ENCODE assay signal across 8 cellular contexts in the genomic region with DNA sequence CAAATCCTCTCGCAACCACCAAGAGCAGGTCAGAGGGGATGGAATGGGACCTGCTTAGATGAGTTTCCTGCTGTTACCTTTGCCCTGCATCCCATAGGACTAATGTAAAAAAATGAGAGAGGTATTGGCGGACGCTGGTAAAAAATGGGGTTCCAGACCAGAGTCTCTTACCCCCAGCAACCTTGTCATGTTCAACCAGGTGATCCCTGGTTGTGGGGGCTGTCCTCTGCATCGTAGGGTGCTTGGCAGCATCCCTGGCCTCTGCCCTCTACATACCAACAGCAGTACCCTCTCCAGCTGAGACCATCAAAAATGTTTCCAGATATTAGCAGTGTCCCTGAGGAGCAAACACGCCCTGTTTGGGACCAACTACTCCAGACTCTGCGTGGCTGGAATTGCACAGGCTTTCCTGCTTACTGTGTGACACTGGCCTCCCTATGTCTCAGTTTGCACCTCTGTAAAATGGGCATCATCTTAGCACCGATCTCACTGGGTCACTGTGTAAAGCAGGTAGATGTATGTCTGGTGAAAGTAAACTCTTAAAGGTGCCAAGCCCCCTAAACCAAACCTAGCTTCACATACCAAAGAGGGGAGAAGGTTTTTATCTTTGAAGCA. TPM values are rescaled to one million over a fixed set of nuclear protein-coding genes. Genes with fewer than 3 reads are reported as not detected.
DNase-seq lines count a peak whose midpoint lies in the region; ATAC-seq and TF ChIP-seq lines count a peak whose summit lies in the region.

No MANE protein-coding gene starts in this region.

- peaks cover 35% of the 10 kb centered on the region for H3K4me1 Mint-ChIP-seq in activated naive CD8-positive, alpha-beta T cell treated with anti-CD3 and anti-CD28 coated beads, Interleukin-2, amount 10 ng/mL, durations not matched to agents 7 days and 5 days

- H3K9me3 ChIP-seq in left ventricle myocardium inferior (replicated peaks) (peaks cover 6% of the 10 kb centered on the region), mononuclear cell (ENCODE audit: low read depth, low read length) (no peaks in the 10 kb centered on the region), uterus (no peaks in the 10 kb centered on the region)

- peaks cover 6% of the 10 kb centered on the region for H3K36me3 ChIP-seq in left ventricle myocardium inferior
- H3K36me3 ChIP-seq in uterus = no peaks in the 10 kb centered on the region

- H3K4me3 Mint-ChIP-seq in activated naive CD8-positive, alpha-beta T cell treated with anti-CD3 and anti-CD28 coated beads, Interleukin-2, amount 10 ng/mL, durations not matched to agents 7 days and 5 days = peak overlapping the region; percentile 100

- H3K27me3 Mint-ChIP-seq in activated naive CD8-positive, alpha-beta T cell treated with anti-CD3 and anti-CD28 coated beads, Interleukin-2, amount 10 ng/mL, durations not matched to agents 7 days and 5 days = no peaks in the 10 kb centered on the region

- peaks cover 38% of the 10 kb centered on the region for H3K4me1 ChIP-seq in left ventricle myocardium inferior
- peaks cover 52% of the 10 kb centered on the region for H3K4me1 ChIP-seq in mononuclear cell (ENCODE audit: insufficient read depth, low read length)
- H3K4me1 ChIP-seq in uterus = peaks cover 8 to 10% of the 10 kb centered on the region in 2 donors

- POLR2A ChIA-PET in activated naive CD8-positive, alpha-beta T cell treated with anti-CD3 and anti-CD28 coated beads, Interleukin-2, amount 10 ng/mL, durations not matched to agents 7 days and 5 days (lab: Charles Lee) = interaction anchor here (0.7 to 4.8 kb wide), 7 partner anchors 11 to 1251 kb away, joined by 3 to 61 read pairs (median 5); no protein-coding TSS in a partner anchor

- intact Hi-C loops in left ventricle myocardium inferior (cut with micrococcal nuclease) = no loop called here
- intact Hi-C loops in left ventricle myocardium superior (cut with micrococcal nuclease) = no loop called here
- intact Hi-C loops in uterus (cut with DNase I; ENCODE audit: low total_unique reads) = loop anchor here (5.0 kb wide), 1 partner anchor 268 kb away; no protein-coding TSS in a partner anchor

- peak overlapping the region; percentile 72 for H3K4me3 ChIP-seq in left ventricle myocardium inferior
- H3K4me3 ChIP-seq in mononuclear cell (ENCODE audit: low read length) = peak overlapping the region; percentile 98
- peak overlapping the region in 1 of 2 donors; percentile 65 for H3K4me3 ChIP-seq in uterus

- peaks cover 53% of the 10 kb centered on the region for H3K36me3 Mint-ChIP-seq in activated naive CD8-positive, alpha-beta T cell treated with anti-CD3 and anti-CD28 coated beads, Interleukin-2, amount 10 ng/mL, durations not matched to agents 7 days and 5 days

- H3K27ac Mint-ChIP-seq in activated naive CD8-positive, alpha-beta T cell treated with anti-CD3 and anti-CD28 coated beads, Interleukin-2, amount 10 ng/mL, durations not matched to agents 7 days and 5 days = peak overlapping the region; percentile 100

- TF ChIP-seq CTCF in left ventricle myocardium inferior (IDR thresholded peaks at IDR 0.05; ENCODE audit: borderline replicate concordance) (no peak), uterus (IDR thresholded peaks at IDR 0.05) (no peak)

- H3K27ac ChIP-seq in left ventricle myocardium inferior (replicated peaks) = peak overlapping the region; percentile 89
- H3K27ac ChIP-seq in uterus = peak overlapping the region; percentile 88 to 89

- DNase-seq in left ventricle myocardium inferior (no peak), left ventricle myocardium superior (no peak), uterus (no peak)
- DNase-seq in activated naive CD8-positive, alpha-beta T cell treated with anti-CD3 and anti-CD28 coated beads, Interleukin-2, amount 10 ng/mL, durations not matched to agents 7 days and 5 days = no peak
- no peak for DNase-seq in stimulated activated CD4-positive, alpha-beta T cell treated with anti-CD3 and anti-CD28 coated beads, Interleukin-12 subunit alpha, Interleukin-12 subunit beta, amount 100 ng/mL, for 4 hours

- ATAC-seq in left ventricle myocardium superior = no peak
- ATAC-seq in activated naive CD8-positive, alpha-beta T cell treated with anti-CD3 and anti-CD28 coated beads, Interleukin-2, amount 10 ng/mL, durations not matched to agents 7 days and 5 days (ENCODE audit: low read depth) = no peak
- no peak for ATAC-seq in GM19455 (IDR thresholded peaks at IDR 0.05; ENCODE audit: unreplicated experiment)
- no peak for ATAC-seq in GM21528 (IDR thresholded peaks at IDR 0.05; ENCODE audit: low FRiP score, unreplicated experiment)

- peaks cover 2% of the 10 kb centered on the region for H3K9me3 Mint-ChIP-seq in activated naive CD8-positive, alpha-beta T cell treated with anti-CD3 and anti-CD28 coated beads, Interleukin-2, amount 10 ng/mL, durations not matched to agents 7 days and 5 days

- TF ChIP-seq POLR2A in uterus (IDR thresholded peaks at IDR 0.05) = no peak

- no peaks in the 10 kb centered on the region for H3K27me3 ChIP-seq in left ventricle myocardium inferior (ENCODE audit: low read depth)
- H3K27me3 ChIP-seq in mononuclear cell (ENCODE audit: insufficient read depth, low read length) = no peaks in the 10 kb centered on the region
- H3K27me3 ChIP-seq in uterus = no peaks in the 10 kb centered on the region

RNA-seq across cellular contexts. Expression of gene APOL6, which starts 1.5 kb away (rescaled TPM):
- total RNA-seq in left ventricle myocardium inferior (4.8 TPM), left ventricle myocardium superior (5.2 TPM), mononuclear cell (54.4 TPM), uterus (10 to 100 TPM in 2 of 4 donors, 1 to 10 TPM in 2; 5.3 to 19.8 (median 13.0) TPM)
- total RNA-seq in activated naive CD8-positive, alpha-beta T cell treated with anti-CD3 and anti-CD28 coated beads, Interleukin-2, amount 10 ng/mL, durations not matched to agents 7 days and 5 days = 10 to 100 TPM; 66.9 to 68.0 TPM

RNA-seq across cellular contexts. Expression of gene MB, which starts 32.6 kb away (rescaled TPM):
- total RNA-seq in left ventricle myocardium inferior = 16,708 TPM
- total RNA-seq in left ventricle myocardium superior = 17,299 TPM
- not detected for total RNA-seq in activated naive CD8-positive, alpha-beta T cell treated with anti-CD3 and anti-CD28 coated beads, Interleukin-2, amount 10 ng/mL, durations not matched to agents 7 days and 5 days
- total RNA-seq in mononuclear cell = not detected
- total RNA-seq in uterus = 1 to 10 TPM in 2 of 4 donors, not detected in 2; 1.8 to 2.5 TPM

Comparison
In these comparisons a context has a peak if more than half of its experiments do, and no peak if none do; other contexts are left out.
1. RNA of gene MB, which starts 32.6 kb away (total RNA-seq): 17,299 TPM in left ventricle myocardium superior (single experiment) and 16,708 TPM in left ventricle myocardium inferior (single experiment); 1.8 to 2.5 TPM in uterus, not detected in activated naive CD8-positive, alpha-beta T cell treated with anti-CD3 and anti-CD28 coated beads, Interleukin-2, amount 10 ng/mL, durations not matched to agents 7 days and 5 days and not detected in mononuclear cell (single experiment); every median in the first group is over 1,000 times any median in the second.